ENCODE assay signal across 1 cellular context in genomic region chr14:105528197-105528858, GRCh38.
TF ChIP-seq lines count a peak whose summit lies in the region.

No MANE protein-coding gene starts in this region.

TF ChIP-seq in HEK293, 187 proteins besides CTCF, POLR2A, EP300 and RAD21 (continued from another document and continues in another):
- TF ChIP-seq ZBTB6 (tag by site-specific recombination; IDR thresholded peaks at IDR 0.05) (no peak), ZSCAN5A (tag by site-specific recombination; IDR thresholded peaks at IDR 0.05) (no peak; the same call in 1 of the 2 replicates), ZNF239 (tag by site-specific recombination; IDR thresholded peaks at IDR 0.05) (no peak), ZNF544 (tag by site-specific recombination; IDR thresholded peaks at IDR 0.05) (no peak), ZNF2 (tag by site-specific recombination; IDR thresholded peaks at IDR 0.05) (peak; percentile 34), OSR2 (tag by site-specific recombination; IDR thresholded peaks at IDR 0.05) (no peak), ZNF404 (tag by site-specific recombination; IDR thresholded peaks at IDR 0.05) (no peak), ZSCAN4 (tag by site-specific recombination; IDR thresholded peaks at IDR 0.05) (no peak), ZNF292 (tag by site-specific recombination; IDR thresholded peaks at IDR 0.05; ENCODE audit: borderline replicate concordance, low read depth) (no peak), ZNF747 (tag by site-specific recombination; IDR thresholded peaks at IDR 0.05) (no peak), ZNF10 (tag by site-specific recombination; IDR thresholded peaks at IDR 0.05) (no peak), ZNF157 (tag by site-specific recombination; IDR thresholded peaks at IDR 0.05) (no peak), ZSCAN18 (tag by site-specific recombination; IDR thresholded peaks at IDR 0.05) (no peak), ZNF248 (tag by site-specific recombination; IDR thresholded peaks at IDR 0.05) (no peak), ZIC2 (tag by site-specific recombination; IDR thresholded peaks at IDR 0.05) (peak; percentile 29; the same call in 1 of the 2 replicates), TCF7L2 (IDR thresholded peaks at IDR 0.05; ENCODE audit: borderline replicate concordance, low read depth, low read length) (no peak), ZNF24 (tag by site-specific recombination; IDR thresholded peaks at IDR 0.05) (peak; percentile 55; the same call in 1 of the 2 replicates), GLI4 (tag by site-specific recombination; IDR thresholded peaks at IDR 0.05) (no peak), ZNF521 (tag by site-specific recombination; IDR thresholded peaks at IDR 0.05) (no peak), ZNF692 (tag by site-specific recombination; IDR thresholded peaks at IDR 0.05) (peak; percentile 72; the same call in 1 of the 2 replicates), HIC1 (tag by site-specific recombination; IDR thresholded peaks at IDR 0.05) (no peak; the same call in 1 of the 2 replicates), ZBTB10 (tag by site-specific recombination; IDR thresholded peaks at IDR 0.05) (peak; percentile 43; the same call in 1 of the 2 replicates), ZNF350 (tag by site-specific recombination; IDR thresholded peaks at IDR 0.05) (no peak), ZNF433 (tag by site-specific recombination; IDR thresholded peaks at IDR 0.05; ENCODE audit: low read depth) (no peak), ZNF843 (tag by site-specific recombination; IDR thresholded peaks at IDR 0.05) (peak; percentile 52; the same call in 1 of the 2 replicates), KLF9 (tag by site-specific recombination; IDR thresholded peaks at IDR 0.05; ENCODE audit: low read depth) (no peak; the same call in none of the 2 replicates), ZBTB44 (tag by site-specific recombination; IDR thresholded peaks at IDR 0.05) (peak; percentile 11; the same call in 1 of the 2 replicates), ZNF629 (tag by site-specific recombination; IDR thresholded peaks at IDR 0.05) (peak; percentile 63), ZXDB (tag by site-specific recombination; IDR thresholded peaks at IDR 0.05) (peak; percentile 64; the same call in 1 of the 2 replicates), ZNF335 (tag by site-specific recombination; conservative IDR thresholded peaks at IDR 0.05) (peak; percentile 24; the same call in 1 of the 2 replicates), ZNF76 (tag by site-specific recombination; IDR thresholded peaks at IDR 0.05; ENCODE audit: borderline replicate concordance, low read depth) (peak; percentile 63; the same call in 1 of the 2 replicates), ZNF362 (tag by site-specific recombination; IDR thresholded peaks at IDR 0.05) (no peak), ZNF645 (tag by site-specific recombination; IDR thresholded peaks at IDR 0.05) (no peak), ZNF670 (tag by site-specific recombination; IDR thresholded peaks at IDR 0.05; ENCODE audit: low read depth) (no peak), ZBTB11 (tag by site-specific recombination; conservative IDR thresholded peaks at IDR 0.05; ENCODE audit: low read depth) (peak; percentile 92), ZNF768 (tag by site-specific recombination; IDR thresholded peaks at IDR 0.05) (no peak), SALL2 (tag by site-specific recombination; IDR thresholded peaks at IDR 0.05; ENCODE audit: borderline replicate concordance) (no peak), YY2 (tag by site-specific recombination; IDR thresholded peaks at IDR 0.05) (no peak), ZNF341 (tag by site-specific recombination; IDR thresholded peaks at IDR 0.05; ENCODE audit: low read depth) (peak; percentile 84), ZNF302 (tag by site-specific recombination; IDR thresholded peaks at IDR 0.05; ENCODE audit: low read depth) (no peak)
